ENCODE assay signal across 8 cellular contexts in the genomic region with DNA sequence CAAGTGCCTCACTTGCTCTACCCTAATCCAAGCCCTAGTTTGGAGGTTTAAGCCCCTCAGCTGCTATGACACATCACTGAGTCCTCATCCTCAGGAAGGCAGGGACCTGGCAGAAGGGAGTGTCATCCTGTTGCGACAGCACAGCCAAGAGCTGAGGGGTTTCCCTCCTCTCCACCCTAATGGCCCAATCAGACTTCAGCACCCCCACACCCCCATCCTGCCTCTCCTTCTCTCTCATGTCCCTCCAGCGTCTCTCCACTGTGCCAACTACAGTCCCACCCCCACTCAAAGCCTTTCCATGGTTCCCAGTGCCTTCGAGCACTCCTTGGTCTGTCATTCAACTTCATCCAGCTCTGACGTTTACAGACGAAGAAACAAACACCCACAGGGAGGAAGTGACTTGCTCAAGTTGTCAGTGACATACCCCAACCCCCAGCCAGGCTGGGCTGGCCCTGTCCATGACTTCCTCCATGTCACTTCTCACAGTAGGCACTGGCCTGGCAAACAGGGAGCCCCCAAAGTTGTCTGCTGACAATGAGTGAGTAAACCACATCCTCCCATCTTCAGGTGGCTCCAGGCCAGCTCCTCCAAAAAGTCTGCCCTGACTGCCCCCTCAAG. TPM values are rescaled to one million over a fixed set of nuclear protein-coding genes. Genes with fewer than 3 reads are reported as not detected.
A peak's percentile ranks its signal among the peaks of the same experiment; 100 is the strongest.
DNase-seq lines count a peak whose midpoint lies in the region; ATAC-seq lines count a peak whose summit lies in the region.

No MANE protein-coding gene starts in this region.

- no peaks in the 10 kb centered on the region for H3K27me3 Mint-ChIP-seq in activated naive CD4-positive, alpha-beta T cell treated with anti-CD3 and anti-CD28 coated beads for 36 hours (ENCODE audit: low read depth)

- peaks cover 53% of the 10 kb centered on the region for H3K4me1 Mint-ChIP-seq in activated naive CD4-positive, alpha-beta T cell treated with anti-CD3 and anti-CD28 coated beads for 36 hours (ENCODE audit: low read depth)

- intact Hi-C loops in activated naive CD4-positive, alpha-beta T cell treated with anti-CD3 and anti-CD28 coated beads for 36 hours (cut with micrococcal nuclease) = loop anchor here (1.0 kb wide), 4 partner anchors 14 to 78 kb away; a partner anchor contains a TSS

- CTCF ChIA-PET in activated naive CD4-positive, alpha-beta T cell treated with anti-CD3 and anti-CD28 coated beads for 36 hours (lab: Charles Lee) = interaction anchor here (0.6 to 6.8 kb wide), 3 partner anchors 13 to 46 kb away, joined by 3 to 58 read pairs (median 4); no protein-coding TSS in a partner anchor

- H3K36me3 Mint-ChIP-seq in activated naive CD4-positive, alpha-beta T cell treated with anti-CD3 and anti-CD28 coated beads for 36 hours (ENCODE audit: low read depth) = peaks cover 3% of the 10 kb centered on the region

- DNase-seq in SKM-1 (lab: John Stamatoyannopoulos, UW; ENCODE audit: unreplicated experiment) (peak; percentile 89), iris pigment epithelial cell (ENCODE audit: low read depth) (peak; percentile 55)
- peak; percentile 89 for DNase-seq in activated naive CD4-positive, alpha-beta T cell treated with anti-CD3 and anti-CD28 coated beads for 36 hours
- DNase-seq in stimulated activated CD4-positive, alpha-beta T cell treated with anti-CD3 and anti-CD28 coated beads, TNF-alpha, amount 100 ng/mL, for 1 hour (ENCODE audit: low read depth in 3 of 3, low spot score in 1 of 3) = peak; percentile 15 to 35 (median 27)

- peak overlapping the region; percentile 53 for H3K4me3 Mint-ChIP-seq in activated naive CD4-positive, alpha-beta T cell treated with anti-CD3 and anti-CD28 coated beads for 36 hours

- peak overlapping the region; percentile 90 for H3K27ac Mint-ChIP-seq in activated naive CD4-positive, alpha-beta T cell treated with anti-CD3 and anti-CD28 coated beads for 36 hours

- H3K9me3 Mint-ChIP-seq in activated naive CD4-positive, alpha-beta T cell treated with anti-CD3 and anti-CD28 coated beads for 36 hours = peaks cover under 1% of the 10 kb centered on the region

- ATAC-seq in GM21423 (IDR thresholded peaks at IDR 0.05; ENCODE audit: unreplicated experiment) = peak; percentile 33
- ATAC-seq in GM21528 (IDR thresholded peaks at IDR 0.05; ENCODE audit: low FRiP score, unreplicated experiment) = no peak
- no peak for ATAC-seq in GM21390 (IDR thresholded peaks at IDR 0.05; ENCODE audit: unreplicated experiment)
- no peak for ATAC-seq in HG03039 (IDR thresholded peaks at IDR 0.05; ENCODE audit: unreplicated experiment)

RNA-seq across cellular contexts. Expression of a gene that starts 15.6 kb away (rescaled TPM):
- 10 to 100 TPM; 64.7 to 70.1 TPM for total RNA-seq in activated naive CD4-positive, alpha-beta T cell treated with anti-CD3 and anti-CD28 coated beads for 36 hours

RNA-seq across cellular contexts. Expression of a gene that starts 57.3 kb away (rescaled TPM):
- total RNA-seq in activated naive CD4-positive, alpha-beta T cell treated with anti-CD3 and anti-CD28 coated beads for 36 hours = 10 to 100 TPM; 11.9 to 12.0 TPM

Comparison
In these comparisons a context has a peak if more than half of its experiments do, and no peak if none do; other contexts are left out.
1. DNase-seq: peak in every context shown above with its lines; median percentile 89 in SKM-1; 89 in activated naive CD4-positive, alpha-beta T cell treated with anti-CD3 and anti-CD28 coated beads for 36 hours; 55 in iris pigment epithelial cell; 27 in stimulated activated CD4-positive, alpha-beta T cell treated with anti-CD3 and anti-CD28 coated beads, TNF-alpha, amount 100 ng/mL, for 1 hour.